Comparison of ENCODE assay signal across 1 cellular context in genomic region chr11:78417888-78418583, GRCh38.
TF ChIP-seq lines count a peak whose summit lies in the region.

No MANE protein-coding gene starts in this region.

TF ChIP-seq in GM12878, 131 proteins besides CTCF, POLR2A, EP300 and RAD21 (continued from another document):
- no peak for TF ChIP-seq ZSCAN29 (IDR thresholded peaks at IDR 0.05)
- TF ChIP-seq CHD4 (IDR thresholded peaks at IDR 0.05), result no peak
- no peak for TF ChIP-seq SP1 (IDR thresholded peaks at IDR 0.05; ENCODE audit: low read depth, low read length)
- no peak for TF ChIP-seq USF1 (IDR thresholded peaks at IDR 0.05; ENCODE audit: borderline replicate concordance, extremely low read length, insufficient read depth, low read depth, low read length)
- TF ChIP-seq SMC3 (IDR thresholded peaks at IDR 0.05; ENCODE audit: borderline replicate concordance, low read length), result 0 out of 2 replicates have a peak, but pooled peaks have one; percentile 11
- no peak for TF ChIP-seq GABPA (IDR thresholded peaks at IDR 0.05; ENCODE audit: low read depth)
- no peak for TF ChIP-seq PAX5 (IDR thresholded peaks at IDR 0.05; ENCODE audit: borderline replicate concordance, low read depth, low read length)
- no peak for TF ChIP-seq RUNX3 (IDR thresholded peaks at IDR 0.05; ENCODE audit: low read length)
- TF ChIP-seq MEF2B (IDR thresholded peaks at IDR 0.05; ENCODE audit: partially characterized antibody, poor library complexity, severe bottlenecking), result no peak
- TF ChIP-seq STAT3 (IDR thresholded peaks at IDR 0.05; ENCODE audit: low read depth, low read length), result no peak
- no peak for TF ChIP-seq YBX1 (IDR thresholded peaks at IDR 0.05)
- peak; percentile 65 for TF ChIP-seq NKRF (conservative IDR thresholded peaks at IDR 0.05)
- TF ChIP-seq NR2F1 (conservative IDR thresholded peaks at IDR 0.05), result no peak
- no peak for TF ChIP-seq SIN3A (IDR thresholded peaks at IDR 0.05; ENCODE audit: low read depth, low read length)
- TF ChIP-seq CEBPZ (IDR thresholded peaks at IDR 0.05; ENCODE audit: low read depth, low read length), result no peak
- TF ChIP-seq CBX5 (IDR thresholded peaks at IDR 0.05; ENCODE audit: low read depth), result no peak
- no peak for TF ChIP-seq EZH2 (IDR thresholded peaks at IDR 0.05; ENCODE audit: borderline replicate concordance, control insufficient read depth, low read depth, low read length)
- TF ChIP-seq YY1 (IDR thresholded peaks at IDR 0.05; ENCODE audit: low read depth, low read length), result 0 out of 2 replicates have a peak, but pooled peaks have one; percentile 44
- TF ChIP-seq PBX3 (IDR thresholded peaks at IDR 0.05; ENCODE audit: insufficient replicate concordance, low read depth, low read length), result no peak
- TF ChIP-seq NFXL1 (IDR thresholded peaks at IDR 0.05; ENCODE audit: borderline replicate concordance), result no peak
- TF ChIP-seq NFIC (IDR thresholded peaks at IDR 0.05; ENCODE audit: low read depth, low read length), result no peak
- TF ChIP-seq PKNOX1 (IDR thresholded peaks at IDR 0.05), result no peak
- no peak for TF ChIP-seq CBFB (IDR thresholded peaks at IDR 0.05; ENCODE audit: low read depth)
- TF ChIP-seq SUZ12 (IDR thresholded peaks at IDR 0.05; ENCODE audit: unreplicated experiment), result no peak
- TF ChIP-seq IRF3 (IDR thresholded peaks at IDR 0.05), result no peak
- no peak for TF ChIP-seq ATF2 (IDR thresholded peaks at IDR 0.05; ENCODE audit: low read length)
- no peak for TF ChIP-seq ATF7 (IDR thresholded peaks at IDR 0.05; ENCODE audit: low read depth)
- no peak for TF ChIP-seq SREBF1 (IDR thresholded peaks at IDR 0.05; ENCODE audit: low read length)
- no peak for TF ChIP-seq ELK1 (IDR thresholded peaks at IDR 0.05; ENCODE audit: low read depth, low read length)
- TF ChIP-seq TARDBP (IDR thresholded peaks at IDR 0.05; ENCODE audit: borderline replicate concordance), result no peak
- TF ChIP-seq SIX5 (IDR thresholded peaks at IDR 0.05; ENCODE audit: low read depth, low read length, severe bottlenecking), result no peak
- no peak for TF ChIP-seq NR2C1 (IDR thresholded peaks at IDR 0.05)
- TF ChIP-seq POLR2AphosphoS5 (IDR thresholded peaks at IDR 0.05; ENCODE audit: low read length), result peak; percentile 54
- TF ChIP-seq CHD1 (IDR thresholded peaks at IDR 0.05; ENCODE audit: low read depth, low read length), result no peak
- no peak for TF ChIP-seq ZBED1 (IDR thresholded peaks at IDR 0.05; ENCODE audit: borderline replicate concordance)
- TF ChIP-seq ZBTB11 (CRISPR knock-in tag; IDR thresholded peaks at IDR 0.05), result no peak
- TF ChIP-seq REST (IDR thresholded peaks at IDR 0.05; ENCODE audit: low read depth, low read length), result no peak
- no peak for TF ChIP-seq KDM1A (IDR thresholded peaks at IDR 0.05; ENCODE audit: borderline replicate concordance)
- no peak for TF ChIP-seq ZNF274 (IDR thresholded peaks at IDR 0.05; ENCODE audit: insufficient read depth, insufficient read length)
